8 cellular contexts compared by ENCODE assay signal in genomic region chr10:97334370-97335175, GRCh38. TPM values are rescaled to one million over a fixed set of nuclear protein-coding genes. Genes with fewer than 3 reads are reported as not detected.
A peak's percentile ranks its signal among the peaks of the same experiment; 100 is the strongest.
DNase-seq lines count a peak whose midpoint lies in the region; ATAC-seq and TF ChIP-seq lines count a peak whose summit lies in the region.

TSS of gene FRAT2 (minus strand) at chr10:97334729. CDS start at chr10:97334572, 157 bp downstream.

- H3K9me3 ChIP-seq in hepatocyte (ENCODE audit: low read depth) = no peaks in the 10 kb centered on the region

- peaks cover 41% of the 10 kb centered on the region for H3K79me2 ChIP-seq in hepatocyte

- H3K36me3 ChIP-seq in hepatocyte (replicated peaks; ENCODE audit: insufficient read depth, low read depth) = no peaks in the 10 kb centered on the region

- peak within 1 kb of the TSS; percentile 69 for H2AFZ ChIP-seq in hepatocyte

- H3K27ac ChIP-seq in hepatocyte = peak within 1 kb of the TSS; percentile 94

- no peak for TF ChIP-seq CTCF in hepatocyte (IDR thresholded peaks at IDR 0.05; ENCODE audit: poor library complexity)

- peak; percentile 90 for DNase-seq in NCI-H146 (lab: John Stamatoyannopoulos, UW)
- peak; percentile 93 for DNase-seq in T1000 (lab: John Stamatoyannopoulos, UW)
- peak; percentile 96 for DNase-seq in astrocyte of the hippocampus (ENCODE audit: low read depth, low spot score)
- peak; percentile 96 for DNase-seq in hepatocyte (ENCODE audit: low spot score)
- DNase-seq in retina = peak; percentile 99
- no peak for DNase-seq in OCI-M2 (lab: John Stamatoyannopoulos, UW; ENCODE audit: unreplicated experiment)

- peak within 1 kb of the TSS; percentile 45 for H3K4me3 ChIP-seq in hepatocyte

- peak; percentile 85 for ATAC-seq in GM18502 (IDR thresholded peaks at IDR 0.05; ENCODE audit: poor library complexity, unreplicated experiment)
- peak; percentile 82 for ATAC-seq in HG02840 (IDR thresholded peaks at IDR 0.05; ENCODE audit: low FRiP score, unreplicated experiment)

- peaks cover 43% of the 10 kb centered on the region for H3K4me1 ChIP-seq in hepatocyte (ENCODE audit: insufficient read depth)

- no peaks in the 10 kb centered on the region for H3K9me2 ChIP-seq in hepatocyte (replicated peaks; ENCODE audit: insufficient read depth)

- 2% methylated on average over 25 of the region's 103 CpGs for WGBS in hepatocyte (ENCODE audit: low lambda C conversion rate, missing lambda C conversion rate)

- H4K20me1 ChIP-seq in hepatocyte (ENCODE audit: insufficient read depth, poor library complexity, severe bottlenecking) = no peaks in the 10 kb centered on the region

- H3K4me2 ChIP-seq in hepatocyte = peak within 1 kb of the TSS; percentile 91

- no peaks in the 10 kb centered on the region for H3K27me3 ChIP-seq in hepatocyte

RNA-seq across cellular contexts. Expression of gene FRAT2, which starts in this region (rescaled TPM):
- total RNA-seq in hepatocyte = 23.4 and 27.4 TPM in 2 replicates
- polyA plus RNA-seq in hepatocyte = 29.4 and 30.4 TPM in 2 replicates
